In the genomic region with DNA sequence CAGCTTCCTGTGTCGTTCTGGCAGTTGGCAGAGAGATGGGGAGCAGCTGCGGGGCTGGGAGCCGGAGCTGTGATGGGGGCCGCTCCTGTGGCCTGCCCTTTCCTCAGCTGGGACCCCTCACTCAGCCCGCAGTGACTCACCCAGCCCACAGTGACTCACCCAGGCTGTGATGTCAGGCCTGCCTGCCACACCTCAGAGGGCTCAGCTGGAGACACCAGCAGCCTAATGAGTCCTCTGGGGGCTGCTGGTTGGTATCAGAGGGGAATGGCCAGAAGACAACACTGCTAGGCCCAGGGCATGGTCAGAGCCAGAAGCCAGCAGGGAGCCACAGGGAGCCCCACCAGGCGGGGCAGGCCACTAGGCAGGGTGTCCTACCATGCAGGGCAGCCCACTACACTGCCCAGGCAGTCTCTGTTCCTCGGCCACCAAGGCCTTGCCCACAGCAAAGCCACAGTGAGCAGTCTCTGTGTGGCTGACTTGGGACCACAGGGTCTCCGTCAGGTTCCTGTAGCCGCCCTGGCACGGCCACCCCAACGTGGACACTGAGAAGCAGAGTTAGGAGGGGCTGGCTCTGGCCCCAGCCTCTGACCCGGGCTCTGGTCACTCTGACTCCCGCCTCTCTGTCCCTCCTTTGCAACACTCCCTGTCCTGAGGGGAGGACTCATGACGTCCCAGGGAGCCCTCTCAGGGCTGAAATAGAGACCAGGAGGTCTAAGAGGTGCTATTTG, we compare ENCODE assay signal across 8 cellular contexts. TPM values are rescaled to one million over a fixed set of nuclear protein-coding genes. Genes with fewer than 3 reads are reported as not detected.
DNase-seq lines count a peak whose midpoint lies in the region; ATAC-seq and TF ChIP-seq lines count a peak whose summit lies in the region.

No MANE protein-coding gene starts in this region.

- no peaks in the 10 kb centered on the region for H3K36me3 ChIP-seq in CD4-positive, CD25-positive, alpha-beta regulatory T cell (ENCODE audit: control insufficient read depth, insufficient read depth, low read length)
- H3K36me3 ChIP-seq in lower lobe of right lung: no peaks in the 10 kb centered on the region

- no peak overlapping the region for H3K4me3 ChIP-seq in CD4-positive, CD25-positive, alpha-beta regulatory T cell (ENCODE audit: low read depth, low read length)
- H3K4me3 ChIP-seq in astrocyte of the cerebellum (ENCODE audit: low read depth, low read length): no peak overlapping the region
- H3K4me3 ChIP-seq in lower lobe of right lung: no peak overlapping the region

- peak; percentile 96 to 98 for ATAC-seq in CD4-positive, CD25-positive, alpha-beta regulatory T cell (ENCODE audit: low read depth in 2 of 2)
- ATAC-seq in HG02759 (IDR thresholded peaks at IDR 0.05; ENCODE audit: unreplicated experiment) (peak; percentile 78), lower lobe of right lung (peak; percentile 44 to 57)

- H3K27me3 Mint-ChIP-seq in CD4-positive, CD25-positive, alpha-beta regulatory T cell: no peaks in the 10 kb centered on the region

- TF ChIP-seq CTCF in astrocyte of the cerebellum (IDR thresholded peaks at IDR 0.05; ENCODE audit: low read depth, low read length, missing control alignments) (no peak), lower lobe of right lung (IDR thresholded peaks at IDR 0.05) (no peak)

- peaks cover 47% of the 10 kb centered on the region for H3K4me1 ChIP-seq in CD4-positive, CD25-positive, alpha-beta regulatory T cell (ENCODE audit: control insufficient read depth, insufficient read depth, low read length, poor library complexity, severe bottlenecking)
- H3K4me1 ChIP-seq in lower lobe of right lung: peaks cover 45% of the 10 kb centered on the region

- H3K4me1 Mint-ChIP-seq in CD4-positive, CD25-positive, alpha-beta regulatory T cell: peaks cover 0 to 76% (median 28%) of the 10 kb centered on the region in 4 donors

- peak overlapping the region; percentile 62 for H3K27ac ChIP-seq in CD4-positive, CD25-positive, alpha-beta regulatory T cell (ENCODE audit: insufficient read depth, low read length, poor library complexity, severe bottlenecking)
- peak overlapping the region; percentile 58 for H3K27ac ChIP-seq in lower lobe of right lung

- in situ Hi-C loops in astrocyte of the cerebellum (cut with HindIII; ENCODE audit: low sequenced_read_pairs): no loop called here

- no peaks in the 10 kb centered on the region for H3K27me3 ChIP-seq in CD4-positive, CD25-positive, alpha-beta regulatory T cell (ENCODE audit: control insufficient read depth, insufficient read depth, low read length)
- peaks cover 3% of the 10 kb centered on the region for H3K27me3 ChIP-seq in lower lobe of right lung (ENCODE audit: low read depth)

- no peaks in the 10 kb centered on the region for H3K36me3 Mint-ChIP-seq in CD4-positive, CD25-positive, alpha-beta regulatory T cell

- peak overlapping the region in 1 of 4 donors; percentile 41 for H3K4me3 Mint-ChIP-seq in CD4-positive, CD25-positive, alpha-beta regulatory T cell

- peak overlapping the region; percentile 80 to 88 (median 85) for H3K27ac Mint-ChIP-seq in CD4-positive, CD25-positive, alpha-beta regulatory T cell

- no peaks in the 10 kb centered on the region for H3K9me3 Mint-ChIP-seq in CD4-positive, CD25-positive, alpha-beta regulatory T cell

- peak; percentile 26 to 68 (median 45) for DNase-seq in CD4-positive, CD25-positive, alpha-beta regulatory T cell
- peak; percentile 69 for DNase-seq in T-helper 9 cell
- DNase-seq in astrocyte of the cerebellum (ENCODE audit: low read depth): peak; percentile 58
- peak; percentile 46 for DNase-seq in lower lobe of right lung
- DNase-seq in stimulated activated CD8-positive, alpha-beta memory T cell treated with anti-CD3 and anti-CD28 coated beads, Interleukin-7, amount 100 ng/mL, for 4 hours (ENCODE audit: low read depth in 2 of 2): peak; percentile 93
- DNase-seq in medulla oblongata (ENCODE audit: extremely low spot score): no peak
- no peak for DNase-seq in amniotic stem cell (lab: John Stamatoyannopoulos, UW)

- no peaks in the 10 kb centered on the region for H3K9me3 ChIP-seq in CD4-positive, CD25-positive, alpha-beta regulatory T cell (ENCODE audit: control insufficient read depth in 2 of 2, low read length in 2 of 2)
- H3K9me3 ChIP-seq in lower lobe of right lung: no peaks in the 10 kb centered on the region

- intact Hi-C loops in lower lobe of right lung (cut with DNase I): no loop called here

RNA-seq across cellular contexts. Expression of a gene that starts 4.3 kb away (rescaled TPM):
- total RNA-seq in CD4-positive, CD25-positive, alpha-beta regulatory T cell: 4.0 TPM
- polyA plus RNA-seq in CD4-positive, CD25-positive, alpha-beta regulatory T cell: 10 to 100 TPM; 35.5 to 88.9 (median 72.3) TPM
- total RNA-seq in lower lobe of right lung: 2.8 TPM

RNA-seq across cellular contexts. Expression of a gene that starts 31.8 kb away (rescaled TPM):
- 1.6 TPM for total RNA-seq in CD4-positive, CD25-positive, alpha-beta regulatory T cell
- under 1 TPM in 3 of 4 donors, not detected in 1; 0.08 to 0.34 (median 0.25) TPM for polyA plus RNA-seq in CD4-positive, CD25-positive, alpha-beta regulatory T cell
- 0.95 TPM for total RNA-seq in lower lobe of right lung

RNA-seq across cellular contexts. Expression of a gene that starts 47.7 kb away (rescaled TPM):
- not detected for total RNA-seq in CD4-positive, CD25-positive, alpha-beta regulatory T cell
- not detected for polyA plus RNA-seq in CD4-positive, CD25-positive, alpha-beta regulatory T cell
- total RNA-seq in lower lobe of right lung: 61.2 TPM

Comparison
In these comparisons a context has a peak if more than half of its experiments do, and no peak if none do; other contexts are left out.
1. DNase-seq: peak in CD4-positive, CD25-positive, alpha-beta regulatory T cell (3 of 3), T-helper 9 cell (single experiment), astrocyte of the cerebellum (single experiment), lower lobe of right lung (single experiment) and stimulated activated CD8-positive, alpha-beta memory T cell treated with anti-CD3 and anti-CD28 coated beads, Interleukin-7, amount 100 ng/mL, for 4 hours (2 of 2); none in medulla oblongata (single experiment) and amniotic stem cell (single experiment).
2. RNA of a gene that starts 47.7 kb away (total RNA-seq): 61.2 TPM in lower lobe of right lung (single experiment); not detected in CD4-positive, CD25-positive, alpha-beta regulatory T cell (single experiment); every median in the first group is over 10 times any median in the second.
3. Peak in every context shown above with its lines, with median percentiles within 50 percentile points of each other: ATAC-seq.